3 cellular contexts compared by ENCODE assay signal in genomic region chr4:129085472-129085871, GRCh38.
TF ChIP-seq lines count a peak whose summit lies in the region.

No MANE protein-coding gene starts in this region.

TF ChIP-seq in SK-N-SH treated with all-trans-retinoic acid at 6 μM for 48 hours, 23 proteins besides CTCF, POLR2A, EP300 and RAD21:
- TF ChIP-seq ZNF8 (CRISPR knock-in tag; IDR thresholded peaks at IDR 0.05) = peak; percentile 79
- TF ChIP-seq ZNF565 (CRISPR knock-in tag; conservative IDR thresholded peaks at IDR 0.05; ENCODE audit: low read depth) = no peak
- TF ChIP-seq CSDC2 (CRISPR knock-in tag; IDR thresholded peaks at IDR 0.05) = no peak

TF ChIP-seq in SK-N-SH, 30 proteins besides CTCF, POLR2A, EP300 and RAD21:
- TF ChIP-seq MXI1 (IDR thresholded peaks at IDR 0.05; ENCODE audit: low read depth, low read length) (no peak), FOXJ3 (CRISPR knock-in tag; IDR thresholded peaks at IDR 0.05) (no peak), TCF12 (IDR thresholded peaks at IDR 0.05) (no peak), MAX (IDR thresholded peaks at IDR 0.05; ENCODE audit: low read depth) (no peak), POLR2AphosphoS5 (IDR thresholded peaks at IDR 0.05; ENCODE audit: low read depth, low read length) (no peak), NRF1 (IDR thresholded peaks at IDR 0.05; ENCODE audit: low read depth, low read length) (no peak), TAF1 (IDR thresholded peaks at IDR 0.05; ENCODE audit: borderline replicate concordance, low read depth, low read length) (no peak), RXRA (IDR thresholded peaks at IDR 0.05; ENCODE audit: borderline replicate concordance, low read depth) (no peak), REST (IDR thresholded peaks at IDR 0.05; ENCODE audit: low read depth, low read length) (no peak), GATA2 (CRISPR knock-in tag; IDR thresholded peaks at IDR 0.05) (no peak), ELF1 (IDR thresholded peaks at IDR 0.05) (no peak), SIN3A (IDR thresholded peaks at IDR 0.05; ENCODE audit: borderline replicate concordance, low read depth, low read length) (no peak), SMC3 (IDR thresholded peaks at IDR 0.05; ENCODE audit: low read depth, low read length) (no peak), FOSL2 (IDR thresholded peaks at IDR 0.05; ENCODE audit: borderline replicate concordance, low read depth) (no peak)
TF ChIP-seq in SK-N-SH: peak in this region for 0.

TF ChIP-seq in K562, 482 proteins besides CTCF, POLR2A, EP300 and RAD21:
- TF ChIP-seq BCOR (IDR thresholded peaks at IDR 0.05) (peak; percentile 64; the same call in 1 of the 2 replicates), ZNF282 (CRISPR knock-in tag; IDR thresholded peaks at IDR 0.05) (no peak), NR0B1 (IDR thresholded peaks at IDR 0.05; ENCODE audit: partially characterized antibody) (no peak), CBX3 (IDR thresholded peaks at IDR 0.05; ENCODE audit: borderline replicate concordance in 1 of 2, low read length in 2 of 2) (no peak), E4F1 (CRISPR knock-in tag; IDR thresholded peaks at IDR 0.05; ENCODE audit: borderline replicate concordance) (no peak), SLC30A9 (CRISPR knock-in tag; IDR thresholded peaks at IDR 0.05) (no peak), ZNF175 (CRISPR knock-in tag; IDR thresholded peaks at IDR 0.05; ENCODE audit: low read depth) (no peak), MCM7 (IDR thresholded peaks at IDR 0.05) (no peak), ZBTB17 (CRISPR knock-in tag; IDR thresholded peaks at IDR 0.05) (no peak), KDM1A (IDR thresholded peaks at IDR 0.05) (0 out of 4 replicates have a peak, but pooled peaks of 1 of the 2 experiments have one; percentile 42), HMG20B (CRISPR knock-in tag; IDR thresholded peaks at IDR 0.05) (no peak), SPI1 (IDR thresholded peaks at IDR 0.05; ENCODE audit: borderline replicate concordance, low read depth, low read length) (no peak), XRCC4 (IDR thresholded peaks at IDR 0.05; ENCODE audit: extremely low read depth, insufficient read depth, insufficient read length) (no peak), MYC (IDR thresholded peaks at IDR 0.05; ENCODE audit: low read depth, low read length) (no peak), MYC (CRISPR knock-in tag; IDR thresholded peaks at IDR 0.05; ENCODE audit: borderline replicate concordance, low read depth) (no peak), FOXP1 (CRISPR knock-in tag; IDR thresholded peaks at IDR 0.05) (no peak), SRSF9 (IDR thresholded peaks at IDR 0.05; ENCODE audit: borderline replicate concordance, low read depth, low read length) (no peak), CREB3 (tag; conservative IDR thresholded peaks at IDR 0.05; ENCODE audit: low read depth) (no peak), MTA3 (IDR thresholded peaks at IDR 0.05; ENCODE audit: borderline replicate concordance) (no peak), USF2 (CRISPR knock-in tag; IDR thresholded peaks at IDR 0.05) (no peak), RBM25 (IDR thresholded peaks at IDR 0.05; ENCODE audit: low read depth, low read length, severe bottlenecking) (peak; percentile 55), ZNF146 (CRISPR knock-in tag; IDR thresholded peaks at IDR 0.05; ENCODE audit: unreplicated experiment) (peak; percentile 92), ATF6 (CRISPR knock-in tag; IDR thresholded peaks at IDR 0.05) (no peak), ZNF133 (CRISPR knock-in tag; IDR thresholded peaks at IDR 0.05) (no peak), CTBP1 (IDR thresholded peaks at IDR 0.05; ENCODE audit: borderline replicate concordance) (no peak)
